1 cellular context compared by ENCODE assay signal in the genomic region with DNA sequence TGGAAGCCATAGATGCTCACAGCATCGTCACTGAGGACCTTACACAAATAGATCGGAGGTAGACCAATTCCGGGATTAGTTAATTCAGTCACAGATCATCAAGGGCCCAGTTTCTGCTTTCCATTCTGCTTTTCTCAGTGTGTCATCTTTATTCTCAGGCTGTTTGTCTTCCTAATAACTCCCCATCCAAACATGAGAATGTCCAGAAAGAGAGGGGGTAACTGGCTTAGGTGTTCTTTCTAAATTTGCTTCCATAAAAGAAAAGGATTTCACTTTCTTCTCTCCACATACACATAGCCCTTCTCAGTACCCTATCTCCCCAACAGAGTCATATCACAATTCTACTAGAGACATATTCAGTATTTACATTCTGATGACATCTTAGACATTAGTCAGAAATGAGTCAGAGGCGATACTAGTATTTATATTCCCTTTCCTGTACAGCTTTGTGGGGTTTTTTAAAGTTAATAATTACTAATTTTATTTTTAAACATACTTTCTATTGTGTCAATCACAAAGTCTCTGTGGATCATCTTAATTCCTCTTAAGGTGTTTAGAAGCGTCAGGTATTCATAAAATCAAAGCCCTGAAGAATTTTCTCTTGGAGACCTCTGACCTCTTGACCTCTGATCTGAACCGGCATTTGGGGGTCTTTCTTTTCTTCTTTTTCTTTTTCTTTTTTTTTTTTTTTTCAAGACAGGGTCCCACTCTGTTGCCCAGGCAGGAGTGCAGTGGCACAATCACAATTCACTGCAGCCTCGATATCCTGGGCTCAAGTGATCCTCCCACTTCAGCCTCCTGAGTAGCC.
TF ChIP-seq lines count a peak whose summit lies in the region.

No MANE protein-coding gene starts in this region.

TF ChIP-seq in GM23338, 12 proteins besides CTCF, POLR2A, EP300 and RAD21 (continued from another document):
- TF ChIP-seq, protein P1, sequence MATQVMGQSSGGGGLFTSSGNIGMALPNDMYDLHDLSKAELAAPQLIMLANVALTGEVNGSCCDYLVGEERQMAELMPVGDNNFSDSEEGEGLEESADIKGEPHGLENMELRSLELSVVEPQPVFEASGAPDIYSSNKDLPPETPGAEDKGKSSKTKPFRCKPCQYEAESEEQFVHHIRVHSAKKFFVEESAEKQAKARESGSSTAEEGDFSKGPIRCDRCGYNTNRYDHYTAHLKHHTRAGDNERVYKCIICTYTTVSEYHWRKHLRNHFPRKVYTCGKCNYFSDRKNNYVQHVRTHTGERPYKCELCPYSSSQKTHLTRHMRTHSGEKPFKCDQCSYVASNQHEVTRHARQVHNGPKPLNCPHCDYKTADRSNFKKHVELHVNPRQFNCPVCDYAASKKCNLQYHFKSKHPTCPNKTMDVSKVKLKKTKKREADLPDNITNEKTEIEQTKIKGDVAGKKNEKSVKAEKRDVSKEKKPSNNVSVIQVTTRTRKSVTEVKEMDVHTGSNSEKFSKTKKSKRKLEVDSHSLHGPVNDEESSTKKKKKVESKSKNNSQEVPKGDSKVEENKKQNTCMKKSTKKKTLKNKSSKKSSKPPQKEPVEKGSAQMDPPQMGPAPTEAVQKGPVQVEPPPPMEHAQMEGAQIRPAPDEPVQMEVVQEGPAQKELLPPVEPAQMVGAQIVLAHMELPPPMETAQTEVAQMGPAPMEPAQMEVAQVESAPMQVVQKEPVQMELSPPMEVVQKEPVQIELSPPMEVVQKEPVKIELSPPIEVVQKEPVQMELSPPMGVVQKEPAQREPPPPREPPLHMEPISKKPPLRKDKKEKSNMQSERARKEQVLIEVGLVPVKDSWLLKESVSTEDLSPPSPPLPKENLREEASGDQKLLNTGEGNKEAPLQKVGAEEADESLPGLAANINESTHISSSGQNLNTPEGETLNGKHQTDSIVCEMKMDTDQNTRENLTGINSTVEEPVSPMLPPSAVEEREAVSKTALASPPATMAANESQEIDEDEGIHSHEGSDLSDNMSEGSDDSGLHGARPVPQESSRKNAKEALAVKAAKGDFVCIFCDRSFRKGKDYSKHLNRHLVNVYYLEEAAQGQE (IDR thresholded peaks at IDR 0.05; ENCODE audit: unreplicated experiment) = no peak
- TF ChIP-seq CREB1 (CRISPR knock-in tag; IDR thresholded peaks at IDR 0.05; ENCODE audit: low read depth) = no peak
- no peak for TF ChIP-seq STAT1 (IDR thresholded peaks at IDR 0.05; ENCODE audit: unreplicated experiment)
- no peak for TF ChIP-seq JUNB (IDR thresholded peaks at IDR 0.05; ENCODE audit: unreplicated experiment)
- no peak for TF ChIP-seq EZH2phosphoT487 (IDR thresholded peaks at IDR 0.05; ENCODE audit: unreplicated experiment)
- TF ChIP-seq ZNF114 (CRISPR knock-in tag; IDR thresholded peaks at IDR 0.05) = no peak
- TF ChIP-seq EZH2 (IDR thresholded peaks at IDR 0.05; ENCODE audit: low read depth, unreplicated experiment) = no peak
- TF ChIP-seq ZNF331 (CRISPR knock-in tag; IDR thresholded peaks at IDR 0.05; ENCODE audit: low read depth) = no peak
- TF ChIP-seq NANOG (IDR thresholded peaks at IDR 0.05; ENCODE audit: borderline replicate concordance) = no peak
